Comparison of ENCODE assay signal across 7 cellular contexts in genomic region chr9:21974230-21974541, GRCh38. TPM values are rescaled to one million over a fixed set of nuclear protein-coding genes. Genes with fewer than 3 reads are reported as not detected.
A peak's percentile ranks its signal among the peaks of the same experiment; 100 is the strongest.
DNase-seq lines count a peak whose midpoint lies in the region; ATAC-seq, FAIRE-seq and TF ChIP-seq lines count a peak whose summit lies in the region.

No MANE protein-coding gene starts in this region.

- H3K79me2 ChIP-seq in OCI-LY7 (ENCODE audit: insufficient read depth, low read depth, low read length) (peaks cover 64% of the 10 kb centered on the region), endothelial cell of umbilical vein (ENCODE audit: control insufficient read depth, insufficient read depth, low read length) (no peaks in the 10 kb centered on the region)

- CTCF ChIA-PET in OCI-LY7 (lab: Charles Lee; ENCODE audit: unreplicated experiment) (no interaction called here), endothelial cell of umbilical vein (lab: Charles Lee) (no interaction called here)

- H3K4me2 ChIP-seq in OCI-LY7 (ENCODE audit: low read length) (peak overlapping the region; percentile 53; the same call in 1 of the 2 replicates), endothelial cell of umbilical vein (ENCODE audit: insufficient read depth, low read length) (peak overlapping the region; percentile 24)

- H3K4me1 ChIP-seq in OCI-LY7 (ENCODE audit: insufficient read depth, low read length, poor library complexity, severe bottlenecking) (peaks cover 13% of the 10 kb centered on the region), endothelial cell of umbilical vein (ENCODE audit: control insufficient read depth, extremely low read depth, insufficient read depth, low read length) (peaks cover 19% of the 10 kb centered on the region), rectal smooth muscle tissue (ENCODE audit: control insufficient read depth, insufficient read depth, low read length) (peaks cover 4% of the 10 kb centered on the region)

- BruUV-seq in OCI-LY7 (replicated peaks; lab: Mats Ljungman, UMichigan) = no TSS peak
- BruUV-seq in endothelial cell of umbilical vein (replicated peaks; lab: Mats Ljungman, UMichigan) = no TSS peak

- no peak overlapping the region for H3K9ac ChIP-seq in endothelial cell of umbilical vein (replicated peaks; ENCODE audit: extremely low read depth, insufficient read depth, low read length)
- H3K9ac ChIP-seq in rectal smooth muscle tissue (ENCODE audit: low read length) = no peak overlapping the region

- no peak for FAIRE-seq in endothelial cell of umbilical vein (lab: Jason Lieb, UNC)

- H3K4me3 ChIP-seq in GM12875 (ENCODE audit: low read depth, low read length) (peak overlapping the region; percentile 57), OCI-LY7 (ENCODE audit: low read depth, low read length, poor library complexity, severe bottlenecking) (no peak overlapping the region), endothelial cell of umbilical vein (replicated peaks in 1 of 3; ENCODE audit: insufficient read depth in 1 of 3, low read depth in 1 of 3, low read length in 3 of 3) (no peak overlapping the region), rectal smooth muscle tissue (ENCODE audit: low read length) (peak overlapping the region; percentile 41)

- TF ChIP-seq CTCF in GM12875 (IDR thresholded peaks at IDR 0.05; ENCODE audit: borderline replicate concordance, insufficient read depth, low read depth, low read length) (no peak), OCI-LY7 (conservative IDR thresholded peaks at IDR 0.05; ENCODE audit: low read length) (no peak), endothelial cell of umbilical vein (IDR thresholded peaks at IDR 0.05; ENCODE audit: extremely low read depth in 1 of 2, insufficient read depth in 1 of 2, low read depth in 1 of 2, low read length in 2 of 2) (no peak)

- H3K9me1 ChIP-seq in endothelial cell of umbilical vein (replicated peaks; ENCODE audit: control insufficient read depth, extremely low read depth, insufficient read depth, low read length) = no peaks in the 10 kb centered on the region

- peaks cover 81% of the 10 kb centered on the region for H3K36me3 ChIP-seq in OCI-LY7 (ENCODE audit: insufficient read depth, low read length)
- H3K36me3 ChIP-seq in endothelial cell of umbilical vein (ENCODE audit: control insufficient read depth in 2 of 2, extremely low read depth in 1 of 2, insufficient read depth in 2 of 2, low read length in 2 of 2) = no peaks in the 10 kb centered on the region
- no peaks in the 10 kb centered on the region for H3K36me3 ChIP-seq in rectal smooth muscle tissue (ENCODE audit: control insufficient read depth, insufficient read depth, low read length)

- POLR2A ChIA-PET in OCI-LY7 (lab: Charles Lee) (interaction anchor here (1.1 to 3.0 kb wide), 2 partner anchors 8 to 19 kb away, joined by 3 to 12 read pairs; partner anchors contain the start of gene CDKN2A), endothelial cell of umbilical vein (lab: Charles Lee) (no interaction called here)

- H3K9me3 ChIP-seq in OCI-LY7 (ENCODE audit: low read length) (no peaks in the 10 kb centered on the region; the same call in 1 of the 2 replicates), endothelial cell of umbilical vein (replicated peaks; ENCODE audit: control insufficient read depth, insufficient read depth, low read length) (no peaks in the 10 kb centered on the region)

- ATAC-seq in GM18520 (IDR thresholded peaks at IDR 0.05; ENCODE audit: unreplicated experiment) (no peak), GM18511 (IDR thresholded peaks at IDR 0.05; ENCODE audit: unreplicated experiment) (no peak)

- no peaks in the 10 kb centered on the region for H3K9me2 ChIP-seq in OCI-LY7 (ENCODE audit: insufficient read depth, low read length)

- H3K27ac ChIP-seq in OCI-LY7 (ENCODE audit: low read depth, low read length, poor library complexity, severe bottlenecking) (no peak overlapping the region), endothelial cell of umbilical vein (ENCODE audit: insufficient read depth, low read depth, low read length) (no peak overlapping the region), rectal smooth muscle tissue (ENCODE audit: low read depth, low read length) (no peak overlapping the region)

- H3K27me3 ChIP-seq in endothelial cell of umbilical vein (ENCODE audit: control insufficient read depth in 2 of 2, insufficient read depth in 2 of 2, low read length in 2 of 2) = peaks cover 77 to 99% of the 10 kb centered on the region in 2 experiments
- H3K27me3 ChIP-seq in rectal smooth muscle tissue (ENCODE audit: control insufficient read depth, insufficient read depth, low read length) = peaks cover 58% of the 10 kb centered on the region

- H4K20me1 ChIP-seq in OCI-LY7 (ENCODE audit: insufficient read depth, low read length) = no peaks in the 10 kb centered on the region; the same call in 1 of the 2 replicates
- H4K20me1 ChIP-seq in endothelial cell of umbilical vein (replicated peaks; ENCODE audit: control insufficient read depth, extremely low read depth, insufficient read depth, low read length) = peaks cover 2% of the 10 kb centered on the region

- intact Hi-C loops in OCI-LY7 (cut with micrococcal nuclease; ENCODE audit: unreplicated experiment) (no loop called here), endothelial cell of umbilical vein (cut with micrococcal nuclease) (no loop called here)

- TF ChIP-seq POLR2A in endothelial cell of umbilical vein (IDR thresholded peaks at IDR 0.05; ENCODE audit: low read depth, low read length) = no peak

- H2AFZ ChIP-seq in OCI-LY7 (ENCODE audit: low read length) (no peak overlapping the region), endothelial cell of umbilical vein (ENCODE audit: low read depth, low read length) (no peak overlapping the region)

- dilution Hi-C loops in endothelial cell of umbilical vein (cut with MboI; ENCODE audit: extremely low pct_ligation_motif_present, low sequenced_read_pairs) = no loop called here

- DNase-seq in OCI-LY7 (ENCODE audit: low spot score) = no peak
- peak; percentile 21 for DNase-seq in endothelial cell of umbilical vein (ENCODE audit: low read depth, low spot score)
- no peak for DNase-seq in NCI-H1436 (lab: John Stamatoyannopoulos, UW)

TF ChIP-seq in endothelial cell of umbilical vein, 7 proteins besides CTCF, POLR2A, EP300 and RAD21:
- no peak for TF ChIP-seq MYC (IDR thresholded peaks at IDR 0.05; ENCODE audit: low read depth, low read length)
- TF ChIP-seq, protein P1, sequence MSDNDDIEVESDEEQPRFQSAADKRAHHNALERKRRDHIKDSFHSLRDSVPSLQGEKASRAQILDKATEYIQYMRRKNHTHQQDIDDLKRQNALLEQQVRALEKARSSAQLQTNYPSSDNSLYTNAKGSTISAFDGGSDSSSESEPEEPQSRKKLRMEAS (IDR thresholded peaks at IDR 0.05; ENCODE audit: insufficient read depth, insufficient read length) = no peak
- TF ChIP-seq FOS (IDR thresholded peaks at IDR 0.05; ENCODE audit: borderline replicate concordance, insufficient read depth, low read length) = no peak
- TF ChIP-seq JUN (IDR thresholded peaks at IDR 0.05; ENCODE audit: borderline replicate concordance, insufficient read depth, insufficient read length, low read depth) = no peak

RNA-seq across cellular contexts. Expression of gene CDKN2A, which starts 20.0 kb away (rescaled TPM):
- total RNA-seq in OCI-LY7 (2014; rRNA removed; shearing (Covaris generic)) = 216 TPM in 2 replicates
- total RNA-seq in OCI-LY7 (2022) (145 and 148 TPM in 2 replicates), endothelial cell of umbilical vein (8.5 and 9.3 TPM in 2 replicates)
- 10.7 and 14.1 TPM in 2 replicates for polyA plus RNA-seq in endothelial cell of umbilical vein
- polyA plus RNA-seq in endothelial cell of umbilical vein (2011; cell fraction: cytosol; rRNA removed) = 5.8 and 8.1 TPM in 2 replicates
- polyA plus RNA-seq in endothelial cell of umbilical vein (2011; cell fraction: nucleus; rRNA removed) = 5.2 and 5.3 TPM in 2 replicates
- 13.2 and 23.8 TPM in 2 replicates for polyA plus RNA-seq in endothelial cell of umbilical vein (2012)
- polyA minus RNA-seq in endothelial cell of umbilical vein = 2.5 and 2.9 TPM in 2 replicates
- 182 TPM for polyA minus RNA-seq in endothelial cell of umbilical vein (2011; cell fraction: cytosol; rRNA and poly(A)+ RNA removed)
- 3.3 and 3.8 TPM in 2 replicates for polyA minus RNA-seq in endothelial cell of umbilical vein (2011; cell fraction: nucleus; rRNA and poly(A)+ RNA removed)

RNA-seq across cellular contexts. Expression of gene CDKN2B-AS1, which starts 20.4 kb away (rescaled TPM):
- 20.2 and 24.3 TPM in 2 replicates for total RNA-seq in OCI-LY7 (2014; rRNA removed; shearing (Covaris generic))
- total RNA-seq in OCI-LY7 (2022) = 19.4 and 20.4 TPM in 2 replicates
- 1.9 and 2.4 TPM in 2 replicates for total RNA-seq in endothelial cell of umbilical vein
- 0.27 and 0.44 TPM in 2 replicates for polyA plus RNA-seq in endothelial cell of umbilical vein
- 0.22 and 0.47 TPM in 2 replicates for polyA plus RNA-seq in endothelial cell of umbilical vein (2011; cell fraction: cytosol; rRNA removed)
- 3.1 and 3.8 TPM in 2 replicates for polyA plus RNA-seq in endothelial cell of umbilical vein (2011; cell fraction: nucleus; rRNA removed)
- 0.61 and 1.1 TPM in 2 replicates for polyA plus RNA-seq in endothelial cell of umbilical vein (2012)
- 1.8 and 2.7 TPM in 2 replicates for polyA minus RNA-seq in endothelial cell of umbilical vein
- 5.3 TPM for polyA minus RNA-seq in endothelial cell of umbilical vein (2011; cell fraction: cytosol; rRNA and poly(A)+ RNA removed)
- polyA minus RNA-seq in endothelial cell of umbilical vein (2011; cell fraction: nucleus; rRNA and poly(A)+ RNA removed) = 5.0 and 10.3 TPM in 2 replicates

RNA-seq across cellular contexts. Expression of gene CDKN2B, which starts 34.9 kb away (rescaled TPM):
- 2.0 TPM in 2 replicates for total RNA-seq in OCI-LY7 (2014; rRNA removed; shearing (Covaris generic))
- 3.7 and 4.7 TPM in 2 replicates for total RNA-seq in OCI-LY7 (2022)
- 2.1 and 2.3 TPM in 2 replicates for total RNA-seq in endothelial cell of umbilical vein
- polyA plus RNA-seq in endothelial cell of umbilical vein = 1.6 and 2.1 TPM in 2 replicates
- 1.6 and 2.2 TPM in 2 replicates for polyA plus RNA-seq in endothelial cell of umbilical vein (2011; cell fraction: cytosol; rRNA removed)
- 2.1 and 4.0 TPM in 2 replicates for polyA plus RNA-seq in endothelial cell of umbilical vein (2011; cell fraction: nucleus; rRNA removed)
- polyA plus RNA-seq in endothelial cell of umbilical vein (2012) = 5.7 and 6.0 TPM in 2 replicates
- 0.53 and 3.0 TPM in 2 replicates for polyA minus RNA-seq in endothelial cell of umbilical vein
- polyA minus RNA-seq in endothelial cell of umbilical vein (2011; cell fraction: cytosol; rRNA and poly(A)+ RNA removed) = 17.0 TPM
- 1.9 and 3.4 TPM in 2 replicates for polyA minus RNA-seq in endothelial cell of umbilical vein (2011; cell fraction: nucleus; rRNA and poly(A)+ RNA removed)

Comparison
In these comparisons a context has a peak if more than half of its experiments do, and no peak if none do; other contexts are left out.
1. H3K4me3 ChIP-seq: peak in GM12875 (single experiment) and rectal smooth muscle tissue (single experiment); none in OCI-LY7 (single experiment) and endothelial cell of umbilical vein (0 of 3).
2. RNA of gene CDKN2A, which starts 20.0 kb away (total RNA-seq): 145 to 216 TPM in OCI-LY7; 8.5 to 9.3 TPM in endothelial cell of umbilical vein; every median in the first group is over 10 times any median in the second.